ENCODE assay signal across 20 cellular contexts in genomic region chr1:239772456-239772855, GRCh38.
A peak's percentile ranks its signal among the peaks of the same experiment; 100 is the strongest.
DNase-seq lines count a peak whose midpoint lies in the region; ATAC-seq and TF ChIP-seq lines count a peak whose summit lies in the region.
"Had no signal": no experiment of that assay in that cellular context is flagged by ENCODE, and none has a peak within 500 bp of the region (broad histone marks: within the 10 kb centered on the region; RNA-seq: fewer than 3 reads in every experiment).

No MANE protein-coding gene starts in this region.

- H2BK5ac ChIP-seq in mesendoderm (ENCODE audit: low read length) (no peak overlapping the region), trophoblast cell (ENCODE audit: low read depth, low read length, poor library complexity) (no peak overlapping the region)

- H3K36me3 ChIP-seq in mesendoderm (ENCODE audit: control insufficient read depth, insufficient read depth, low read length) (no peaks in the 10 kb centered on the region), trophoblast cell (ENCODE audit: control insufficient read depth in 1 of 2, insufficient read depth in 2 of 2, low read length in 2 of 2) (no peaks in the 10 kb centered on the region), heart right ventricle (no peaks in the 10 kb centered on the region)
- H3K36me3 ChIP-seq: BE2C, HAP-1 had no signal

- no peak overlapping the region for H2BK12ac ChIP-seq in trophoblast cell (ENCODE audit: low read length)

- TF ChIP-seq CTCF in heart right ventricle (IDR thresholded peaks at IDR 0.05) = no peak

- no peaks in the 10 kb centered on the region for H3K27me3 ChIP-seq in mesendoderm (ENCODE audit: insufficient read depth, low read length, poor library complexity)
- H3K27me3 ChIP-seq in trophoblast cell (ENCODE audit: insufficient read depth, low read length) = no peaks in the 10 kb centered on the region
- no peaks in the 10 kb centered on the region for H3K27me3 ChIP-seq in heart right ventricle
- H3K27me3 ChIP-seq: BE2C had no signal

- H2BK15ac ChIP-seq in mesendoderm (replicated peaks; ENCODE audit: low read depth) = no peak overlapping the region

- H3K4me2 ChIP-seq in mesendoderm (ENCODE audit: low read length) (no peak overlapping the region), trophoblast cell (ENCODE audit: low read length) (no peak overlapping the region)

- no peak overlapping the region for H4K91ac ChIP-seq in trophoblast cell (ENCODE audit: low read depth, low read length)

- H3K79me1 ChIP-seq in mesendoderm (ENCODE audit: low read length) (no peaks in the 10 kb centered on the region), trophoblast cell (ENCODE audit: low read length) (peaks cover 2% of the 10 kb centered on the region)

- no peak overlapping the region for H4K12ac ChIP-seq in trophoblast cell (ENCODE audit: low read depth, low read length)

- H4K8ac ChIP-seq in mesendoderm (ENCODE audit: low read depth, low read length) (no peak overlapping the region), trophoblast cell (ENCODE audit: low read depth, low read length) (no peak overlapping the region)

- H3K79me2 ChIP-seq in mesendoderm (ENCODE audit: control insufficient read depth, insufficient read depth, low read length) = no peaks in the 10 kb centered on the region
- H3K79me2 ChIP-seq in trophoblast cell (ENCODE audit: control insufficient read depth, insufficient read depth, low read length, poor library complexity) = no peaks in the 10 kb centered on the region

- H3K9me3 ChIP-seq in trophoblast cell (ENCODE audit: insufficient read depth, low read depth, low read length) (no peaks in the 10 kb centered on the region), heart right ventricle (no peaks in the 10 kb centered on the region)
- H3K9me3 ChIP-seq: BE2C, HAP-1 had no signal

- ATAC-seq in GM19023 (IDR thresholded peaks at IDR 0.05; ENCODE audit: unreplicated experiment) = no peak
- no peak for ATAC-seq in heart right ventricle
- ATAC-seq: GM12878, HepG2 had no signal

- H2AFZ ChIP-seq in trophoblast cell (ENCODE audit: insufficient read depth, low read length, poor library complexity) = no peak overlapping the region
- H2AFZ ChIP-seq: GM23248 had no signal

- H3K9ac ChIP-seq in mesendoderm (ENCODE audit: low read length) (no peak overlapping the region), trophoblast cell (ENCODE audit: low read length) (no peak overlapping the region)
- H3K9ac ChIP-seq: GM23248 had no signal

- no peak overlapping the region for H3K14ac ChIP-seq in trophoblast cell (ENCODE audit: low read length)

- H3K27ac ChIP-seq in mesendoderm (ENCODE audit: low read depth, low read length) (no peak overlapping the region), trophoblast cell (ENCODE audit: low read depth, low read length) (peak overlapping the region; percentile 25), heart right ventricle (no peak overlapping the region)
- H3K27ac ChIP-seq: C4-2B, GM23248, HL-60 had no signal

- in situ Hi-C loops in SK-MEL-5 (cut with HindIII; ENCODE audit: low pct_unique_long_range_greater_than_20kb, low sequenced_read_pairs) = no loop called here

- intact Hi-C loops in heart right ventricle (cut with DNase I) = no loop called here

- no peak overlapping the region for H3K4ac ChIP-seq in mesendoderm (ENCODE audit: low read depth, low read length)
- no peak overlapping the region for H3K4ac ChIP-seq in trophoblast cell (ENCODE audit: low read depth, low read length)

- H3K56ac ChIP-seq in mesendoderm (ENCODE audit: low read length) = no peak overlapping the region

- H4K5ac ChIP-seq in mesendoderm (ENCODE audit: low read length) = no peak overlapping the region

- no CpG with 5 or more reads among the region's 4 CpGs for WGBS in mesendoderm (ENCODE audit: extremely low coverage, insufficient coverage, low lambda C conversion rate)
- no CpG with 5 or more reads among the region's 4 CpGs for WGBS in trophoblast cell (ENCODE audit: extremely low coverage, insufficient coverage, insufficient read length)
- 75 to 79% methylated on average over 4 of the region's 4 CpGs for WGBS in heart right ventricle, 2 donors

- H3K23ac ChIP-seq in mesendoderm (ENCODE audit: low read length) (no peak overlapping the region), trophoblast cell (ENCODE audit: low read length) (no peak overlapping the region)

- H2BK120ac ChIP-seq in mesendoderm (ENCODE audit: low read depth, low read length) (no peak overlapping the region), trophoblast cell (ENCODE audit: insufficient read depth, low read length, poor library complexity) (no peak overlapping the region)

- H3K18ac ChIP-seq in mesendoderm (ENCODE audit: low read length) = peak overlapping the region; percentile 18
- no peak overlapping the region for H3K18ac ChIP-seq in trophoblast cell (ENCODE audit: low read length)

- H3K4me1 ChIP-seq in mesendoderm (ENCODE audit: control insufficient read depth, low read depth, low read length) = no peaks in the 10 kb centered on the region
- peaks cover 0 to 2% of the 10 kb centered on the region in 2 experiments for H3K4me1 ChIP-seq in trophoblast cell (ENCODE audit: control insufficient read depth in 1 of 2, insufficient read depth in 2 of 2, low read length in 2 of 2)
- peaks cover 0 to 10% (median 0%) of the 10 kb centered on the region in 9 donors for H3K4me1 ChIP-seq in heart right ventricle
- H3K4me1 ChIP-seq: BE2C had no signal

- peak; percentile 80 for DNase-seq in HT1080 (ENCODE audit: low read depth)
- peak; percentile 54 for DNase-seq in SK-MEL-5 (ENCODE audit: low read depth, low spot score)
- no peak for DNase-seq in mesendoderm
- peak in 1 of 2 donors; percentile 37 for DNase-seq in trophoblast cell
- DNase-seq in activated naive CD4-positive, alpha-beta T cell (lab: John Stamatoyannopoulos, UW) = no peak
- DNase-seq in GDM1 (lab: John Stamatoyannopoulos, UW) = no peak
- no peak for DNase-seq in heart right ventricle
- DNase-seq: ACHN; BE2C; CD4-positive, alpha-beta T cell; DMS153; DMS79; GM23248; KBM-7 had no signal

- H2AK5ac ChIP-seq in mesendoderm (ENCODE audit: low read length) (no peak overlapping the region), trophoblast cell (ENCODE audit: low read length) (no peak overlapping the region)

- H3K4me3 ChIP-seq in mesendoderm (ENCODE audit: low read length) (no peak overlapping the region), trophoblast cell (ENCODE audit: low read depth, low read length) (no peak overlapping the region), heart right ventricle (no peak overlapping the region)
- H3K4me3 ChIP-seq: GM12878, GM23248, HAP-1 had no signal

Comparison
In these comparisons a context has a peak if more than half of its experiments do, and no peak if none do; other contexts are left out.
1. DNase-seq: peak in HT1080 (single experiment) and SK-MEL-5 (single experiment); none in mesendoderm (single experiment), activated naive CD4-positive, alpha-beta T cell (0 of 4), GDM1 (single experiment) and heart right ventricle (0 of 2).